ENCODE assay signal across 15 cellular contexts in the genomic region with DNA sequence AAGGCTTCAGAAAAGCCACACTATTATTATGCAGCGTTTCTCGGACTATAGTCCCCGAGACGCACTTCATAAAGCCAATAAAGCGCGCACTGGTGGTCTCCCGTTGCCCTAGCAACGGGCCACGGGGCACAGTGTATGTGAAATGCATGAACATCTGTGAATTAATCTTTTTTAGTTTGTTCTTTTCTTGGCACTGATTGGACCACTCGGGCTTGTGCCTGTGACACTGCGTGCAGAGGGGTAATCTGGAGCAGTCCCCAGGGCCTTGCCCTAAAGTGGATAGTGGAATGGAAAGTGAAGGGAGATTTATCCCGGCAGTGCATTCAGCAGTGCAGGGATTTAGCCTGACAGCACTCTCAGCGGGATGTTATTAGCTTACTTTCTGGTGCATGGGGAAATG.
A peak's percentile ranks its signal among the peaks of the same experiment; 100 is the strongest.
DNase-seq lines count a peak whose midpoint lies in the region; ATAC-seq and TF ChIP-seq lines count a peak whose summit lies in the region.
"Had no signal": no experiment of that assay in that cellular context is flagged by ENCODE, and none has a peak within 500 bp of the region (broad histone marks: within the 10 kb centered on the region; RNA-seq: fewer than 3 reads in every experiment).

No MANE protein-coding gene starts in this region.

- POLR2A ChIA-PET in A673 (lab: Charles Lee; ENCODE audit: low non-redundant PET), result no interaction called here
- POLR2A ChIA-PET in WTC11 (lab: Charles Lee), result no interaction called here

- H3K4me3 ChIP-seq in A673 (ENCODE audit: low read depth, low read length, poor library complexity, severe bottlenecking) (peak overlapping the region; percentile 24), HUES48 (ENCODE audit: low read depth, low read length) (no peak overlapping the region), mesendoderm (ENCODE audit: low read length) (no peak overlapping the region), MG63 (no peak overlapping the region)

- H2BK15ac ChIP-seq in mesendoderm (replicated peaks; ENCODE audit: low read depth), result no peak overlapping the region

- no CpG with 5 or more reads among the region's 13 CpGs for WGBS in mesendoderm (ENCODE audit: extremely low coverage, insufficient coverage, low lambda C conversion rate)

- no peak overlapping the region for H2AK5ac ChIP-seq in mesendoderm (ENCODE audit: low read length)

- H3K23ac ChIP-seq in mesendoderm (ENCODE audit: low read length), result no peak overlapping the region

- BruUV-seq in A673 (replicated peaks; lab: Mats Ljungman, UMichigan), result no TSS peak

- H3K27me3 ChIP-seq in A673 (replicated peaks; ENCODE audit: insufficient read depth, low read depth, low read length, poor library complexity) (no peaks in the 10 kb centered on the region), HUES48 (ENCODE audit: control insufficient read depth, insufficient read depth, low read length) (no peaks in the 10 kb centered on the region), mesendoderm (ENCODE audit: insufficient read depth, low read length, poor library complexity) (no peaks in the 10 kb centered on the region), MG63 (no peaks in the 10 kb centered on the region)
- H3K27me3 ChIP-seq: esophagus squamous epithelium had no signal

- intact Hi-C loops in A673 (cut with micrococcal nuclease; ENCODE audit: unreplicated experiment), result loop anchor here (10.0 kb wide), 1 partner anchor 189 kb away; no protein-coding TSS in a partner anchor

- no peaks in the 10 kb centered on the region for H3K79me2 ChIP-seq in mesendoderm (ENCODE audit: control insufficient read depth, insufficient read depth, low read length)

- no peaks in the 10 kb centered on the region for H3K9me3 Mint-ChIP-seq in WTC11
- no peaks in the 10 kb centered on the region for H3K9me3 Mint-ChIP-seq in activated T-helper 17 cell treated with anti-CD3 and anti-CD28 coated beads, Interleukin-2, amount 50 U/mL, for 72 hours
- H3K9me3 Mint-ChIP-seq: activated CD4-positive, alpha-beta memory T cell treated with anti-CD3 and anti-CD28 coated beads for 36 hours had no signal

- no peak overlapping the region for H2BK5ac ChIP-seq in mesendoderm (ENCODE audit: low read length)

- TF ChIP-seq CTCF in A673 (conservative IDR thresholded peaks at IDR 0.05; ENCODE audit: low read depth, low read length) (no peak), WTC11 (IDR thresholded peaks at IDR 0.05) (no peak)

- H3K9me3 ChIP-seq in A673 (ENCODE audit: low read depth, low read length, poor library complexity, severe bottlenecking) (no peaks in the 10 kb centered on the region), HUES48 (ENCODE audit: control insufficient read depth, insufficient read depth, low read length) (no peaks in the 10 kb centered on the region), MG63 (no peaks in the 10 kb centered on the region)
- H3K9me3 ChIP-seq: esophagus squamous epithelium had no signal

- peak; percentile 40 for ATAC-seq in WTC11
- no peak for ATAC-seq in activated T-helper 17 cell treated with anti-CD3 and anti-CD28 coated beads, Interleukin-2, amount 50 U/mL, for 72 hours (replicated peaks)

- no peak overlapping the region for H4K8ac ChIP-seq in mesendoderm (ENCODE audit: low read depth, low read length)

- CTCF ChIA-PET in A673 (lab: Charles Lee), result no interaction called here
- CTCF ChIA-PET in WTC11 (lab: Charles Lee), result no interaction called here

- H3K36me3 ChIP-seq in A673 (ENCODE audit: insufficient read depth, low read length, poor library complexity, severe bottlenecking), result no peaks in the 10 kb centered on the region
- no peaks in the 10 kb centered on the region for H3K36me3 ChIP-seq in HUES48 (ENCODE audit: control insufficient read depth, insufficient read depth, low read length)
- no peaks in the 10 kb centered on the region for H3K36me3 ChIP-seq in mesendoderm (ENCODE audit: control insufficient read depth, insufficient read depth, low read length)
- H3K36me3 ChIP-seq in MG63, result no peaks in the 10 kb centered on the region
- H3K36me3 ChIP-seq: esophagus squamous epithelium had no signal

- no peak overlapping the region for H4K5ac ChIP-seq in mesendoderm (ENCODE audit: low read length)

- peaks cover 84% of the 10 kb centered on the region for H3K4me1 Mint-ChIP-seq in WTC11
- peaks cover 17% of the 10 kb centered on the region for H3K4me1 Mint-ChIP-seq in activated T-helper 17 cell treated with anti-CD3 and anti-CD28 coated beads, Interleukin-2, amount 50 U/mL, for 72 hours

- H3K27ac ChIP-seq in A673 (ENCODE audit: low read depth, low read length, poor library complexity, severe bottlenecking), result peak overlapping the region; percentile 72
- H3K27ac ChIP-seq in HUES48 (ENCODE audit: low read depth, low read length), result peak overlapping the region; percentile 86
- no peak overlapping the region for H3K27ac ChIP-seq in mesendoderm (ENCODE audit: low read depth, low read length)
- H3K27ac ChIP-seq: RWPE1 had no signal

- peak; percentile 89 for DNase-seq in A673 (ENCODE audit: low spot score)
- DNase-seq in WTC11 (ENCODE audit: low spot score), result no peak
- no peak for DNase-seq in mesendoderm
- no peak for DNase-seq in DMS53 treated with DMSO at 0.1 percent for 48 hours (lab: John Stamatoyannopoulos, UW; ENCODE audit: unreplicated experiment)
- no peak for DNase-seq in MG63
- no peak for DNase-seq in T1000 (lab: John Stamatoyannopoulos, UW)
- DNase-seq: activated CD4-positive, alpha-beta memory T cell treated with anti-CD3 and anti-CD28 coated beads for 36 hours; amniotic stem cell; esophagus squamous epithelium; mammary epithelial cell; NCI-H510A; occipital lobe had no signal

- H2BK120ac ChIP-seq in mesendoderm (ENCODE audit: low read depth, low read length), result no peak overlapping the region

- H3K9ac ChIP-seq in HUES48 (ENCODE audit: low read depth, low read length) (no peak overlapping the region), mesendoderm (ENCODE audit: low read length) (no peak overlapping the region)

- H3K36me3 Mint-ChIP-seq in WTC11, result no peaks in the 10 kb centered on the region
- H3K36me3 Mint-ChIP-seq in activated T-helper 17 cell treated with anti-CD3 and anti-CD28 coated beads, Interleukin-2, amount 50 U/mL, for 72 hours (ENCODE audit: low read depth), result peaks cover 15% of the 10 kb centered on the region

- H3K4me1 ChIP-seq in A673 (ENCODE audit: insufficient read depth, low read length, poor library complexity, severe bottlenecking) (peaks cover 46% of the 10 kb centered on the region), HUES48 (ENCODE audit: control insufficient read depth, insufficient read depth, low read length) (peaks cover 66% of the 10 kb centered on the region), mesendoderm (ENCODE audit: control insufficient read depth, low read depth, low read length) (peaks cover 3% of the 10 kb centered on the region)

- H3K4me2 ChIP-seq in mesendoderm (ENCODE audit: low read length), result no peak overlapping the region

- no peaks in the 10 kb centered on the region for H3K27me3 Mint-ChIP-seq in WTC11 (ENCODE audit: low read depth)
- H3K27me3 Mint-ChIP-seq in activated T-helper 17 cell treated with anti-CD3 and anti-CD28 coated beads, Interleukin-2, amount 50 U/mL, for 72 hours, result no peaks in the 10 kb centered on the region
- H3K27me3 Mint-ChIP-seq: activated CD4-positive, alpha-beta memory T cell treated with anti-CD3 and anti-CD28 coated beads for 36 hours had no signal

- peak overlapping the region; percentile 44 for H3K4me3 Mint-ChIP-seq in WTC11
- H3K4me3 Mint-ChIP-seq in activated T-helper 17 cell treated with anti-CD3 and anti-CD28 coated beads, Interleukin-2, amount 50 U/mL, for 72 hours, result no peak overlapping the region
- H3K4me3 Mint-ChIP-seq: activated CD4-positive, alpha-beta memory T cell treated with anti-CD3 and anti-CD28 coated beads for 36 hours had no signal

- H3K79me1 ChIP-seq in mesendoderm (ENCODE audit: low read length), result no peaks in the 10 kb centered on the region

- no peak overlapping the region for H3K56ac ChIP-seq in mesendoderm (ENCODE audit: low read length)

- peak overlapping the region; percentile 93 for H3K27ac Mint-ChIP-seq in WTC11
- H3K27ac Mint-ChIP-seq in activated T-helper 17 cell treated with anti-CD3 and anti-CD28 coated beads, Interleukin-2, amount 50 U/mL, for 72 hours, result no peak overlapping the region
- H3K27ac Mint-ChIP-seq: activated CD4-positive, alpha-beta memory T cell treated with anti-CD3 and anti-CD28 coated beads for 36 hours had no signal

- no peak overlapping the region for H3K4ac ChIP-seq in mesendoderm (ENCODE audit: low read depth, low read length)

- peak overlapping the region; percentile 68 for H3K18ac ChIP-seq in mesendoderm (ENCODE audit: low read length)

TF ChIP-seq in WTC11, 78 proteins besides CTCF, POLR2A, EP300 and RAD21 (continues in another document):
- no peak for TF ChIP-seq USF2 (CRISPR knock-in tag; IDR thresholded peaks at IDR 0.05)
- TF ChIP-seq NFYB (CRISPR knock-in tag; conservative IDR thresholded peaks at IDR 0.05; ENCODE audit: low read depth), result no peak
- TF ChIP-seq, protein P1, sequence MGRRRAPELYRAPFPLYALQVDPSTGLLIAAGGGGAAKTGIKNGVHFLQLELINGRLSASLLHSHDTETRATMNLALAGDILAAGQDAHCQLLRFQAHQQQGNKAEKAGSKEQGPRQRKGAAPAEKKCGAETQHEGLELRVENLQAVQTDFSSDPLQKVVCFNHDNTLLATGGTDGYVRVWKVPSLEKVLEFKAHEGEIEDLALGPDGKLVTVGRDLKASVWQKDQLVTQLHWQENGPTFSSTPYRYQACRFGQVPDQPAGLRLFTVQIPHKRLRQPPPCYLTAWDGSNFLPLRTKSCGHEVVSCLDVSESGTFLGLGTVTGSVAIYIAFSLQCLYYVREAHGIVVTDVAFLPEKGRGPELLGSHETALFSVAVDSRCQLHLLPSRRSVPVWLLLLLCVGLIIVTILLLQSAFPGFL (CRISPR knock-in tag; IDR thresholded peaks at IDR 0.05; ENCODE audit: borderline replicate concordance), result no peak
